Comparison of ENCODE assay signal across 19 cellular contexts in genomic region chr3:123335007-123335670, GRCh38.
DNase-seq lines count a peak whose midpoint lies in the region; ATAC-seq and TF ChIP-seq lines count a peak whose summit lies in the region.
"Had no signal": no experiment of that assay in that cellular context is flagged by ENCODE, and none has a peak within 500 bp of the region (broad histone marks: within the 10 kb centered on the region; RNA-seq: fewer than 3 reads in every experiment).

No MANE protein-coding gene starts in this region.

- no peak overlapping the region for H3K4me3 Mint-ChIP-seq in activated CD4-positive, alpha-beta T cell treated with anti-CD3 and anti-CD28 coated beads, Interleukin-2, amount 10 ng/mL, durations not matched to agents 7 days and 5 days
- no peak overlapping the region for H3K4me3 Mint-ChIP-seq in glutamatergic neuron (ENCODE audit: unreplicated experiment)
- no peak overlapping the region for H3K4me3 Mint-ChIP-seq in CD8-positive, alpha-beta T cell
- H3K4me3 Mint-ChIP-seq: T-cell had no signal

- H3K9me3 Mint-ChIP-seq in activated CD4-positive, alpha-beta T cell treated with anti-CD3 and anti-CD28 coated beads, Interleukin-2, amount 10 ng/mL, durations not matched to agents 7 days and 5 days = no peaks in the 10 kb centered on the region
- peaks cover 2% of the 10 kb centered on the region for H3K9me3 Mint-ChIP-seq in glutamatergic neuron (ENCODE audit: unreplicated experiment)
- H3K9me3 Mint-ChIP-seq in CD8-positive, alpha-beta T cell = no peaks in the 10 kb centered on the region
- H3K9me3 Mint-ChIP-seq: CD8-positive, alpha-beta memory T cell; T-cell had no signal

- H3K27ac Mint-ChIP-seq in activated CD4-positive, alpha-beta T cell treated with anti-CD3 and anti-CD28 coated beads, Interleukin-2, amount 10 ng/mL, durations not matched to agents 7 days and 5 days = no peak overlapping the region
- H3K27ac Mint-ChIP-seq in glutamatergic neuron (ENCODE audit: unreplicated experiment) = peak overlapping the region; percentile 49
- H3K27ac Mint-ChIP-seq in CD8-positive, alpha-beta T cell = no peak overlapping the region
- H3K27ac Mint-ChIP-seq: T-cell had no signal

- H3K36me3 ChIP-seq in Loucy (ENCODE audit: insufficient read depth, low read length) (no peaks in the 10 kb centered on the region), stomach (no peaks in the 10 kb centered on the region)
- H3K36me3 ChIP-seq in CD8-positive, alpha-beta T cell (ENCODE audit: insufficient read depth, low read length) = no peaks in the 10 kb centered on the region
- H3K36me3 ChIP-seq: neutrophil had no signal

- ATAC-seq in CD8-positive, alpha-beta T cell = no peak
- ATAC-seq: HepG2, Panc1, T-cell had no signal

- no peaks in the 10 kb centered on the region for H3F3A ChIP-seq in Loucy (ENCODE audit: low read depth)

- H3K9me2 ChIP-seq in Loucy (replicated peaks; ENCODE audit: low read depth, low read length) = no peaks in the 10 kb centered on the region

- TF ChIP-seq EP300 in stomach (IDR thresholded peaks at IDR 0.05) = no peak

- peaks cover 8% of the 10 kb centered on the region for H3K4me1 Mint-ChIP-seq in activated CD4-positive, alpha-beta T cell treated with anti-CD3 and anti-CD28 coated beads, Interleukin-2, amount 10 ng/mL, durations not matched to agents 7 days and 5 days
- H3K4me1 Mint-ChIP-seq in glutamatergic neuron (ENCODE audit: low read depth, unreplicated experiment) = no peaks in the 10 kb centered on the region
- peaks cover 8% of the 10 kb centered on the region for H3K4me1 Mint-ChIP-seq in CD8-positive, alpha-beta T cell (ENCODE audit: low read depth)

- H2AFZ ChIP-seq in Loucy (ENCODE audit: low read length) = no peak overlapping the region

- H3K36me3 Mint-ChIP-seq in activated CD4-positive, alpha-beta T cell treated with anti-CD3 and anti-CD28 coated beads, Interleukin-2, amount 10 ng/mL, durations not matched to agents 7 days and 5 days (ENCODE audit: low read depth) = no peaks in the 10 kb centered on the region
- H3K36me3 Mint-ChIP-seq in glutamatergic neuron (ENCODE audit: unreplicated experiment) = peaks cover 9% of the 10 kb centered on the region
- no peaks in the 10 kb centered on the region for H3K36me3 Mint-ChIP-seq in CD8-positive, alpha-beta T cell
- H3K36me3 Mint-ChIP-seq: CD8-positive, alpha-beta memory T cell; T-cell had no signal

- no peaks in the 10 kb centered on the region for H3K27me3 ChIP-seq in Loucy (ENCODE audit: insufficient read depth, low read length, poor library complexity, severe bottlenecking)
- H3K27me3 ChIP-seq in stomach = no peaks in the 10 kb centered on the region
- H3K27me3 ChIP-seq in CD8-positive, alpha-beta T cell (ENCODE audit: insufficient read depth, low read length) = no peaks in the 10 kb centered on the region
- H3K27me3 ChIP-seq: dorsolateral prefrontal cortex, neutrophil had no signal

- no peak for TF ChIP-seq POLR2A in stomach (IDR thresholded peaks at IDR 0.05)

- no peaks in the 10 kb centered on the region for H3K79me2 ChIP-seq in Loucy (ENCODE audit: insufficient read depth, low read length)

- CTCF ChIA-PET in activated CD4-positive, alpha-beta T cell treated with anti-CD3 and anti-CD28 coated beads, Interleukin-2, amount 10 ng/mL, durations not matched to agents 7 days and 5 days (lab: Charles Lee) = no interaction called here
- CTCF ChIA-PET in CD8-positive, alpha-beta T cell (lab: Charles Lee) = no interaction called here

- H3K9me3 ChIP-seq in Loucy (ENCODE audit: insufficient read depth, low read depth, low read length) (no peaks in the 10 kb centered on the region), stomach (no peaks in the 10 kb centered on the region)
- H3K9me3 ChIP-seq in CD8-positive, alpha-beta T cell (ENCODE audit: low read length) = no peaks in the 10 kb centered on the region
- H3K9me3 ChIP-seq: neutrophil had no signal

- no peak for TF ChIP-seq CTCF in Loucy (conservative IDR thresholded peaks at IDR 0.05; ENCODE audit: low read length)
- no peak for TF ChIP-seq CTCF in glutamatergic neuron (IDR thresholded peaks at IDR 0.05; ENCODE audit: partially characterized antibody, unreplicated experiment)
- no peak for TF ChIP-seq CTCF in stomach (IDR thresholded peaks at IDR 0.05)
- no peak for TF ChIP-seq CTCF in CD8-positive, alpha-beta T cell (IDR thresholded peaks at IDR 0.05)

- H3K9ac ChIP-seq in Loucy (ENCODE audit: low read depth, low read length, poor library complexity, severe bottlenecking) = peak overlapping the region; percentile 9

- peak; percentile 7 for DNase-seq in activated CD4-positive, alpha-beta T cell treated with anti-CD3 and anti-CD28 coated beads, Interleukin-2, amount 10 ng/mL, durations not matched to agents 7 days and 5 days
- no peak for DNase-seq in activated CD4-positive, alpha-beta T cell treated with anti-CD3 and anti-CD28 coated beads, Interleukin-2, amount 50 U/mL, for 4 hours
- no peak for DNase-seq in glutamatergic neuron
- DNase-seq in stomach = no peak
- DNase-seq in HuH-7.5 (ENCODE audit: low spot score) = no peak
- no peak for DNase-seq in CD8-positive, alpha-beta T cell
- DNase-seq in SHP77 treated with DMSO at 0.1 percent for 48 hours (lab: John Stamatoyannopoulos, UW) = no peak
- DNase-seq: activated CD4-positive, alpha-beta T cell treated with anti-CD3 and anti-CD28 coated beads for 1 hour; GF-D8; mesendoderm; NCI-H1105; NCI-H446 treated with DMSO at 0.1 percent for 48 hours; T-cell had no signal

- H3K4me1 ChIP-seq in Loucy (ENCODE audit: insufficient read depth, low read length, poor library complexity, severe bottlenecking) (peaks cover 57% of the 10 kb centered on the region), stomach (peaks cover 0 to 47% (median 24%) of the 10 kb centered on the region in 4 donors)
- H3K4me1 ChIP-seq in CD8-positive, alpha-beta T cell (ENCODE audit: insufficient read depth, low read length) = no peaks in the 10 kb centered on the region

- no peaks in the 10 kb centered on the region for H3K27me3 Mint-ChIP-seq in activated CD4-positive, alpha-beta T cell treated with anti-CD3 and anti-CD28 coated beads, Interleukin-2, amount 10 ng/mL, durations not matched to agents 7 days and 5 days
- peaks cover 4% of the 10 kb centered on the region for H3K27me3 Mint-ChIP-seq in glutamatergic neuron (ENCODE audit: unreplicated experiment)
- H3K27me3 Mint-ChIP-seq in CD8-positive, alpha-beta T cell (ENCODE audit: low read depth) = no peaks in the 10 kb centered on the region
- H3K27me3 Mint-ChIP-seq: T-cell had no signal

- H3K4me3 ChIP-seq in Loucy (ENCODE audit: low read length, poor library complexity, severe bottlenecking) (peak overlapping the region; percentile 63), stomach (no peak overlapping the region)
- no peak overlapping the region for H3K4me3 ChIP-seq in CD8-positive, alpha-beta T cell (ENCODE audit: low read depth, low read length)
- H3K4me3 ChIP-seq: dorsolateral prefrontal cortex had no signal

- 70 to 82% (median 75%) methylated on average over 13 to 14 of the region's 14 CpGs for WGBS in stomach, 5 donors

- H4K20me1 ChIP-seq in Loucy (ENCODE audit: insufficient read depth, low read length, poor library complexity, severe bottlenecking) = no peaks in the 10 kb centered on the region

- H3K4me2 ChIP-seq in Loucy (ENCODE audit: low read depth, low read length, poor library complexity, severe bottlenecking) = peak overlapping the region; percentile 78

- intact Hi-C loops in stomach (cut with DNase I; ENCODE audit: low total_unique reads) = no loop called here
- intact Hi-C loops in CD8-positive, alpha-beta T cell (cut with DNase I, micrococcal nuclease) = no loop called here

- H3K27ac ChIP-seq in stomach = peak overlapping the region in 3 of 5 donors; percentile 8 to 71 (median 49)
- no peak overlapping the region for H3K27ac ChIP-seq in CD8-positive, alpha-beta T cell (ENCODE audit: low read depth, low read length)
- H3K27ac ChIP-seq: neutrophil had no signal

- POLR2A ChIA-PET in activated CD4-positive, alpha-beta T cell treated with anti-CD3 and anti-CD28 coated beads, Interleukin-2, amount 10 ng/mL, durations not matched to agents 7 days and 5 days (lab: Charles Lee) = no interaction called here
- POLR2A ChIA-PET in CD8-positive, alpha-beta T cell (lab: Charles Lee) = no interaction called here
